13 cellular contexts compared by ENCODE assay signal in genomic region chr14:93969082-93969828, GRCh38. TPM values are rescaled to one million over a fixed set of nuclear protein-coding genes. Genes with fewer than 3 reads are reported as not detected.
DNase-seq lines count a peak whose midpoint lies in the region; ATAC-seq and TF ChIP-seq lines count a peak whose summit lies in the region.
"Had no signal": no experiment of that assay in that cellular context is flagged by ENCODE, and none has a peak within 500 bp of the region (broad histone marks: within the 10 kb centered on the region; RNA-seq: fewer than 3 reads in every experiment).

No MANE protein-coding gene starts in this region.

- no peak overlapping the region for H2BK12ac ChIP-seq in neuronal stem cell (ENCODE audit: low read length)

- peak; percentile 21 for ATAC-seq in GM21423 (IDR thresholded peaks at IDR 0.05; ENCODE audit: unreplicated experiment)
- ATAC-seq in GM19397 (IDR thresholded peaks at IDR 0.05; ENCODE audit: unreplicated experiment) = no peak

- no peak overlapping the region for H4K91ac ChIP-seq in neuronal stem cell (ENCODE audit: low read depth, low read length, poor library complexity)

- H3K18ac ChIP-seq in neuronal stem cell (ENCODE audit: low read length) = peak overlapping the region; percentile 23

- H2BK120ac ChIP-seq in neuronal stem cell (ENCODE audit: low read depth, low read length) = no peak overlapping the region

- H2AK5ac ChIP-seq in neuronal stem cell (ENCODE audit: low read depth, low read length) = peak overlapping the region; percentile 31

- no CpG with 5 or more reads among the region's 12 CpGs for WGBS in neuronal stem cell (ENCODE audit: extremely low coverage in 2 of 2, insufficient read length in 2 of 2, insufficient replicate concordance in 1 of 2), 2 donors

- no peak overlapping the region for H4K8ac ChIP-seq in neuronal stem cell (ENCODE audit: low read depth, low read length)

- no peaks in the 10 kb centered on the region for H3K9me3 ChIP-seq in ascending aorta
- no peaks in the 10 kb centered on the region for H3K9me3 ChIP-seq in neuronal stem cell (replicated peaks in 1 of 2; ENCODE audit: control insufficient read depth in 2 of 2, insufficient read depth in 1 of 2, low read depth in 1 of 2, low read length in 2 of 2)

- peak overlapping the region; percentile 15 for H2BK15ac ChIP-seq in neuronal stem cell (ENCODE audit: low read length)

- H3K4ac ChIP-seq in neuronal stem cell (ENCODE audit: low read length) = no peak overlapping the region

- TF ChIP-seq CTCF in ascending aorta (IDR thresholded peaks at IDR 0.05) = no peak

- H3K27ac ChIP-seq in ascending aorta (peak overlapping the region; percentile 95), neuronal stem cell (replicated peaks; ENCODE audit: low read length) (no peak overlapping the region)
- H3K27ac ChIP-seq: parathyroid adenoma had no signal

- no peaks in the 10 kb centered on the region for H3K36me3 ChIP-seq in ascending aorta
- no peaks in the 10 kb centered on the region for H3K36me3 ChIP-seq in neuronal stem cell (replicated peaks in 1 of 2; ENCODE audit: control insufficient read depth in 2 of 2, insufficient read depth in 2 of 2, low read length in 2 of 2)

- H3K27me3 ChIP-seq in ascending aorta (no peaks in the 10 kb centered on the region), neuronal stem cell (ENCODE audit: control insufficient read depth in 3 of 3, insufficient read depth in 3 of 3, low read depth in 1 of 3, low read length in 3 of 3) (peaks cover 0 to 23% (median 0%) of the 10 kb centered on the region in 3 experiments)

- intact Hi-C loops in ascending aorta (cut with DNase I) (no loop called here), head of caudate nucleus (cut with DNase I) (no loop called here)

- no peak overlapping the region for H2AFZ ChIP-seq in neuronal stem cell (ENCODE audit: low read length)
- H2AFZ ChIP-seq: parathyroid adenoma had no signal

- no peak overlapping the region for H2BK5ac ChIP-seq in neuronal stem cell (ENCODE audit: low read length)

- no peak overlapping the region for H3K14ac ChIP-seq in neuronal stem cell (ENCODE audit: low read length)

- no peak overlapping the region for H3K23ac ChIP-seq in neuronal stem cell (ENCODE audit: low read depth, low read length, poor library complexity)

- no peaks in the 10 kb centered on the region for H3K79me1 ChIP-seq in neuronal stem cell (ENCODE audit: low read depth, low read length)

- H3K4me2 ChIP-seq in neuronal stem cell (ENCODE audit: insufficient read depth, low read length, poor library complexity, severe bottlenecking) = no peak overlapping the region

- H3K4me3 ChIP-seq in ascending aorta (no peak overlapping the region), neuronal stem cell (ENCODE audit: low read length in 2 of 2) (no peak overlapping the region)

- peak; percentile 33 for DNase-seq in EH (ENCODE audit: low read depth)
- DNase-seq in ascending aorta (ENCODE audit: low spot score in 2 of 2) = peak in 1 of 2 donors; percentile 78
- DNase-seq in neuronal stem cell (ENCODE audit: low spot score) = no peak
- no peak for DNase-seq in GF-D8 (lab: John Stamatoyannopoulos, UW)
- DNase-seq in AML-193 (lab: John Stamatoyannopoulos, UW) = no peak
- no peak for DNase-seq in head of caudate nucleus
- DNase-seq: activated effector memory CD4-positive, alpha-beta T cell treated with Interleukin-2 at 50 U/mL for 16 hours; Calu3; NCI-H187 had no signal

- H3K4me1 ChIP-seq in ascending aorta (peaks cover 11 to 75% of the 10 kb centered on the region in 2 donors), neuronal stem cell (ENCODE audit: control insufficient read depth in 2 of 2, insufficient read depth in 1 of 2, low read depth in 1 of 2, low read length in 2 of 2) (peaks cover 0 to under 1% of the 10 kb centered on the region in 2 donors)
- H3K4me1 ChIP-seq: parathyroid adenoma had no signal

- H3K9ac ChIP-seq in neuronal stem cell (ENCODE audit: low read depth, low read length, poor library complexity) = no peak overlapping the region
- H3K9ac ChIP-seq: parathyroid adenoma had no signal

RNA-seq across cellular contexts. Expression of gene ASB2, which starts 7.1 kb away (rescaled TPM):
- 58.6 TPM for total RNA-seq in ascending aorta
- 0.43 TPM for polyA plus RNA-seq in neuronal stem cell (2013, experiment 1 of 2)
- 0.50 TPM for polyA plus RNA-seq in neuronal stem cell (2013, experiment 2 of 2)

RNA-seq across cellular contexts. Expression of gene CCDC197, which starts 27.8 kb away (rescaled TPM):
- not detected for total RNA-seq in ascending aorta
- not detected for polyA plus RNA-seq in neuronal stem cell (2013, experiment 1 of 2)
- not detected for polyA plus RNA-seq in neuronal stem cell (2013, experiment 2 of 2)
- total RNA-seq: Calu3 had no signal
- polyA plus RNA-seq: thymus had no signal

RNA-seq across cellular contexts. Expression of gene FAM181A, which starts 42.1 kb away (rescaled TPM):
- not detected for total RNA-seq in ascending aorta
- 2.3 TPM for polyA plus RNA-seq in neuronal stem cell (2013, experiment 1 of 2)
- polyA plus RNA-seq in neuronal stem cell (2013, experiment 2 of 2) = 2.4 TPM
- total RNA-seq: Calu3 had no signal

RNA-seq across cellular contexts. Expression of gene OTUB2, which starts 56.9 kb away (rescaled TPM):
- total RNA-seq in ascending aorta = 0.21 TPM
- polyA plus RNA-seq in neuronal stem cell (2013, experiment 1 of 2) = 5.1 TPM
- 5.0 TPM for polyA plus RNA-seq in neuronal stem cell (2013, experiment 2 of 2)
